In genomic region chrX:151776936-151777335, GRCh38 we compare ENCODE assay signal across 1 cellular context.
TF ChIP-seq lines count a peak whose summit lies in the region.

No MANE protein-coding gene starts in this region.

TF ChIP-seq in SK-N-SH, 30 proteins besides CTCF, POLR2A, EP300 and RAD21 (continued from another document):
- TF ChIP-seq ZBTB33 (IDR thresholded peaks at IDR 0.05; ENCODE audit: borderline replicate concordance, low read depth) = no peak
